ENCODE assay signal across 8 cellular contexts in the genomic region with DNA sequence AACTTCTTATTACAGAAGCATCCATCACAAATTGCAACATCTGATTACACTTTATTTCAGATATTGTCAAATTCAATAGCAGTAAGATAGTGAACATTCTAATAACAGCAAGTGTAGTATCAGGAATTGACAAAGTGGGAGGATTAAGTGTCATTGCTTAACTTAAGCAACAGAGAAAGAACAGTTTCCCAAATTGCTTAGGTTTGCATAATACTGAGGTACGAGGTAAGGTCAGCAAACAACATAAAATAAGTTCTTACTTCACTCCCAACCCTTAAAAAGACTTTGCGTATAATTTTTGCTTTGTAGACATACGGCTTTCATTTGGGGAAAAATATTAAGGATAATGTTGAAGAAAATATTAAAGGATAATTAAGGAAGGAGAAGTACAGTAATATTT.
"Had no signal": no experiment of that assay in that cellular context is flagged by ENCODE, and none has a peak within 500 bp of the region (broad histone marks: within the 10 kb centered on the region; RNA-seq: fewer than 3 reads in every experiment).

No MANE protein-coding gene starts in this region.

- H3K4me3 ChIP-seq: GM12878 had no signal

- ATAC-seq: GM12878 had no signal

- FAIRE-seq: G401.6, GM12878, GM12891, GM12892, GM18507, GM19239 had no signal

- DNase-seq: GDM1, GF-D8 had no signal
